ENCODE assay signal across 8 cellular contexts in genomic region chr2:14944562-14945346, GRCh38.
DNase-seq lines count a peak whose midpoint lies in the region; ATAC-seq and TF ChIP-seq lines count a peak whose summit lies in the region.

No MANE protein-coding gene starts in this region.

- DNase-seq in NCI-H69 (lab: John Stamatoyannopoulos, UW) = peak; percentile 37
- DNase-seq in fibroblast of villous mesenchyme (ENCODE audit: low read depth) = peak; percentile 6
- DNase-seq in colonic mucosa = no peak
- no peak for DNase-seq in uterus
- no peak for DNase-seq in mesenteric fat pad (ENCODE audit: low spot score)

- H3K9me3 ChIP-seq in colonic mucosa = no peaks in the 10 kb centered on the region
- H3K9me3 ChIP-seq in uterus = peaks cover 0 to 6% of the 10 kb centered on the region in 2 donors

- H3K4me3 ChIP-seq in fibroblast of villous mesenchyme (ENCODE audit: low read depth, low read length) (no peak overlapping the region), colonic mucosa (no peak overlapping the region), uterus (no peak overlapping the region)

- H3K27me3 ChIP-seq in colonic mucosa (no peaks in the 10 kb centered on the region), uterus (no peaks in the 10 kb centered on the region)

- no peak overlapping the region for H3K9ac ChIP-seq in colonic mucosa (ENCODE audit: low read depth in 2 of 2, low read length in 2 of 2)

- no peaks in the 10 kb centered on the region for H3K4me1 ChIP-seq in colonic mucosa
- H3K4me1 ChIP-seq in uterus = peaks cover 0 to 4% of the 10 kb centered on the region in 2 donors

- H3K27ac ChIP-seq in colonic mucosa (no peak overlapping the region), uterus (no peak overlapping the region)

- no peaks in the 10 kb centered on the region for H3K36me3 ChIP-seq in colonic mucosa
- H3K36me3 ChIP-seq in uterus = no peaks in the 10 kb centered on the region

- no peak for TF ChIP-seq POLR2A in uterus (IDR thresholded peaks at IDR 0.05)

- peak; percentile 76 for ATAC-seq in HG02763 (IDR thresholded peaks at IDR 0.05; ENCODE audit: unreplicated experiment)
- ATAC-seq in HG02678 (IDR thresholded peaks at IDR 0.05; ENCODE audit: unreplicated experiment) = no peak

- TF ChIP-seq CTCF in GM12873 (IDR thresholded peaks at IDR 0.05; ENCODE audit: insufficient read depth, low read depth, low read length, missing control alignments) = peak; percentile 36
- TF ChIP-seq CTCF in fibroblast of villous mesenchyme (IDR thresholded peaks at IDR 0.05; ENCODE audit: insufficient read depth, low read depth, low read length) = no peak
- no peak for TF ChIP-seq CTCF in colonic mucosa (IDR thresholded peaks at IDR 0.05)
- TF ChIP-seq CTCF in uterus (IDR thresholded peaks at IDR 0.05) = no peak

- intact Hi-C loops in colonic mucosa (cut with DNase I) (no loop called here), uterus (cut with DNase I; ENCODE audit: low total_unique reads) (no loop called here)

Comparison
In these comparisons a context has a peak if more than half of its experiments do, and no peak if none do; other contexts are left out.
1. DNase-seq: peak in NCI-H69 (single experiment) and fibroblast of villous mesenchyme (single experiment); none in colonic mucosa (single experiment), uterus (0 of 2) and mesenteric fat pad (single experiment).